Comparison of ENCODE assay signal across 1 cellular context in genomic region chr17:9368631-9369030, GRCh38.
TF ChIP-seq lines count a peak whose summit lies in the region.

No MANE protein-coding gene starts in this region.

TF ChIP-seq in WTC11, 78 proteins besides CTCF, POLR2A, EP300 and RAD21 (continued from another document):
- TF ChIP-seq ARID4B (CRISPR knock-in tag; IDR thresholded peaks at IDR 0.05; ENCODE audit: borderline replicate concordance) (no peak), NR1H2 (CRISPR knock-in tag; IDR thresholded peaks at IDR 0.05) (no peak), MYBL2 (CRISPR knock-in tag; IDR thresholded peaks at IDR 0.05) (no peak), EMX1 (CRISPR knock-in tag; IDR thresholded peaks at IDR 0.05) (no peak)
- TF ChIP-seq, protein P1, sequence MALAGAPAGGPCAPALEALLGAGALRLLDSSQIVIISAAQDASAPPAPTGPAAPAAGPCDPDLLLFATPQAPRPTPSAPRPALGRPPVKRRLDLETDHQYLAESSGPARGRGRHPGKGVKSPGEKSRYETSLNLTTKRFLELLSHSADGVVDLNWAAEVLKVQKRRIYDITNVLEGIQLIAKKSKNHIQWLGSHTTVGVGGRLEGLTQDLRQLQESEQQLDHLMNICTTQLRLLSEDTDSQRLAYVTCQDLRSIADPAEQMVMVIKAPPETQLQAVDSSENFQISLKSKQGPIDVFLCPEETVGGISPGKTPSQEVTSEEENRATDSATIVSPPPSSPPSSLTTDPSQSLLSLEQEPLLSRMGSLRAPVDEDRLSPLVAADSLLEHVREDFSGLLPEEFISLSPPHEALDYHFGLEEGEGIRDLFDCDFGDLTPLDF (CRISPR knock-in tag; IDR thresholded peaks at IDR 0.05), result no peak
- TF ChIP-seq, protein P2, sequence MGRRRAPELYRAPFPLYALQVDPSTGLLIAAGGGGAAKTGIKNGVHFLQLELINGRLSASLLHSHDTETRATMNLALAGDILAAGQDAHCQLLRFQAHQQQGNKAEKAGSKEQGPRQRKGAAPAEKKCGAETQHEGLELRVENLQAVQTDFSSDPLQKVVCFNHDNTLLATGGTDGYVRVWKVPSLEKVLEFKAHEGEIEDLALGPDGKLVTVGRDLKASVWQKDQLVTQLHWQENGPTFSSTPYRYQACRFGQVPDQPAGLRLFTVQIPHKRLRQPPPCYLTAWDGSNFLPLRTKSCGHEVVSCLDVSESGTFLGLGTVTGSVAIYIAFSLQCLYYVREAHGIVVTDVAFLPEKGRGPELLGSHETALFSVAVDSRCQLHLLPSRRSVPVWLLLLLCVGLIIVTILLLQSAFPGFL (CRISPR knock-in tag; IDR thresholded peaks at IDR 0.05; ENCODE audit: borderline replicate concordance), result no peak
- TF ChIP-seq, protein P3, sequence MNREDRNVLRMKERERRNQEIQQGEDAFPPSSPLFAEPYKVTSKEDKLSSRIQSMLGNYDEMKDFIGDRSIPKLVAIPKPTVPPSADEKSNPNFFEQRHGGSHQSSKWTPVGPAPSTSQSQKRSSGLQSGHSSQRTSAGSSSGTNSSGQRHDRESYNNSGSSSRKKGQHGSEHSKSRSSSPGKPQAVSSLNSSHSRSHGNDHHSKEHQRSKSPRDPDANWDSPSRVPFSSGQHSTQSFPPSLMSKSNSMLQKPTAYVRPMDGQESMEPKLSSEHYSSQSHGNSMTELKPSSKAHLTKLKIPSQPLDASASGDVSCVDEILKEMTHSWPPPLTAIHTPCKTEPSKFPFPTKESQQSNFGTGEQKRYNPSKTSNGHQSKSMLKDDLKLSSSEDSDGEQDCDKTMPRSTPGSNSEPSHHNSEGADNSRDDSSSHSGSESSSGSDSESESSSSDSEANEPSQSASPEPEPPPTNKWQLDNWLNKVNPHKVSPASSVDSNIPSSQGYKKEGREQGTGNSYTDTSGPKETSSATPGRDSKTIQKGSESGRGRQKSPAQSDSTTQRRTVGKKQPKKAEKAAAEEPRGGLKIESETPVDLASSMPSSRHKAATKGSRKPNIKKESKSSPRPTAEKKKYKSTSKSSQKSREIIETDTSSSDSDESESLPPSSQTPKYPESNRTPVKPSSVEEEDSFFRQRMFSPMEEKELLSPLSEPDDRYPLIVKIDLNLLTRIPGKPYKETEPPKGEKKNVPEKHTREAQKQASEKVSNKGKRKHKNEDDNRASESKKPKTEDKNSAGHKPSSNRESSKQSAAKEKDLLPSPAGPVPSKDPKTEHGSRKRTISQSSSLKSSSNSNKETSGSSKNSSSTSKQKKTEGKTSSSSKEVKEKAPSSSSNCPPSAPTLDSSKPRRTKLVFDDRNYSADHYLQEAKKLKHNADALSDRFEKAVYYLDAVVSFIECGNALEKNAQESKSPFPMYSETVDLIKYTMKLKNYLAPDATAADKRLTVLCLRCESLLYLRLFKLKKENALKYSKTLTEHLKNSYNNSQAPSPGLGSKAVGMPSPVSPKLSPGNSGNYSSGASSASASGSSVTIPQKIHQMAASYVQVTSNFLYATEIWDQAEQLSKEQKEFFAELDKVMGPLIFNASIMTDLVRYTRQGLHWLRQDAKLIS (CRISPR knock-in tag; IDR thresholded peaks at IDR 0.05; ENCODE audit: borderline replicate concordance), result no peak
